In genomic region chr9:136847827-136848392, GRCh38 we compare ENCODE assay signal across 8 cellular contexts. TPM values are rescaled to one million over a fixed set of nuclear protein-coding genes. Genes with fewer than 3 reads are reported as not detected.
A peak's percentile ranks its signal among the peaks of the same experiment; 100 is the strongest.
DNase-seq lines count a peak whose midpoint lies in the region; ATAC-seq and TF ChIP-seq lines count a peak whose summit lies in the region.

No MANE protein-coding gene starts in this region.

- H3K18ac ChIP-seq in H9 (ENCODE audit: insufficient read length, low read depth, low read length) (no peak overlapping the region), mesendoderm (ENCODE audit: low read length) (peak overlapping the region; percentile 85)

- H2AFZ ChIP-seq in H9 (ENCODE audit: low read length) = no peak overlapping the region

- peak overlapping the region; percentile 91 to 93 for H3K4me3 Mint-ChIP-seq in H9

- peaks cover 7% of the 10 kb centered on the region for H3K4me1 ChIP-seq in BE2C
- H3K4me1 ChIP-seq in H9 (ENCODE audit: insufficient read depth, low read length) = no peaks in the 10 kb centered on the region
- no peaks in the 10 kb centered on the region for H3K4me1 ChIP-seq in mesendoderm (ENCODE audit: control insufficient read depth, low read depth, low read length)

- H3K27ac ChIP-seq in H9 (ENCODE audit: insufficient read length, low read depth, low read length) (no peak overlapping the region), mesendoderm (ENCODE audit: low read depth, low read length) (peak overlapping the region; percentile 69)

- H3K27ac Mint-ChIP-seq in H9 = peak overlapping the region in 2 of 3 experiments; percentile 83 to 94; a peak in 4 of 7 replicates

- H3K36me3 ChIP-seq in BE2C (peaks cover 10% of the 10 kb centered on the region), mesendoderm (ENCODE audit: control insufficient read depth, insufficient read depth, low read length) (no peaks in the 10 kb centered on the region)

- WGBS in H9 (ENCODE audit: extremely low coverage, insufficient read length, low lambda C conversion rate) = no CpG with 5 or more reads among the region's 48 CpGs
- no CpG with 5 or more reads among the region's 48 CpGs for WGBS in mesendoderm (ENCODE audit: extremely low coverage, insufficient coverage, low lambda C conversion rate)

- H2BK15ac ChIP-seq in H9 (ENCODE audit: low read depth, low read length) (no peak overlapping the region), mesendoderm (replicated peaks; ENCODE audit: low read depth) (no peak overlapping the region)

- H3K56ac ChIP-seq in H9 (ENCODE audit: insufficient read length, low read depth, low read length) (no peak overlapping the region), mesendoderm (ENCODE audit: low read length) (peak overlapping the region; percentile 99)

- H2AK5ac ChIP-seq in H9 (ENCODE audit: insufficient read length, low read length) (no peak overlapping the region), mesendoderm (ENCODE audit: low read length) (peak overlapping the region; percentile 91)

- H3K79me1 ChIP-seq in H9 (ENCODE audit: insufficient read depth, low read depth, low read length, poor library complexity, severe bottlenecking) (no peaks in the 10 kb centered on the region), mesendoderm (ENCODE audit: low read length) (no peaks in the 10 kb centered on the region)

- H3K4me1 Mint-ChIP-seq in H9 = peaks cover 2 to 9% of the 10 kb centered on the region in 2 experiments; a peak in 3 of 4 replicates

- H3K4ac ChIP-seq in H9 (ENCODE audit: low read depth, low read length) = no peak overlapping the region
- peak overlapping the region; percentile 85 for H3K4ac ChIP-seq in mesendoderm (ENCODE audit: low read depth, low read length)

- peak overlapping the region; percentile 70 for H3K4me3 ChIP-seq in BE2C (ENCODE audit: low read depth, low read length)
- H3K4me3 ChIP-seq in mesendoderm (ENCODE audit: low read length) = peak overlapping the region; percentile 77

- H4K5ac ChIP-seq in H9 (ENCODE audit: insufficient read length, low read depth, low read length) (no peak overlapping the region), mesendoderm (ENCODE audit: low read length) (no peak overlapping the region)

- no peak overlapping the region for H4K91ac ChIP-seq in H9 (ENCODE audit: insufficient read length, low read depth, low read length)

- H2BK12ac ChIP-seq in H9 (ENCODE audit: insufficient read length, low read depth, low read length) = no peak overlapping the region

- no peak for TF ChIP-seq CTCF in BE2C (IDR thresholded peaks at IDR 0.05; ENCODE audit: low read depth, low read length)
- no peak for TF ChIP-seq CTCF in H9 (conservative IDR thresholded peaks at IDR 0.05)

- no peaks in the 10 kb centered on the region for H3K9me3 Mint-ChIP-seq in H9

- H3K23me2 ChIP-seq in H9 (ENCODE audit: insufficient read length, low read depth, low read length, poor library complexity, severe bottlenecking) = peaks cover 8% of the 10 kb centered on the region

- peak overlapping the region; percentile 49 for H3K9ac ChIP-seq in H9 (ENCODE audit: extremely low read depth, insufficient read length, low read length)
- peak overlapping the region; percentile 82 for H3K9ac ChIP-seq in mesendoderm (ENCODE audit: low read length)

- H3T11ph ChIP-seq in H9 (ENCODE audit: low read length) = no peak overlapping the region

- no peaks in the 10 kb centered on the region for H3K9me3 ChIP-seq in BE2C
- no peaks in the 10 kb centered on the region for H3K9me3 ChIP-seq in H9 (ENCODE audit: control insufficient read depth, low read depth, low read length)

- no peak overlapping the region for H2BK20ac ChIP-seq in H9 (ENCODE audit: low read depth, low read length, poor library complexity, severe bottlenecking)

- H3K79me2 ChIP-seq in H9 (ENCODE audit: insufficient read depth, low read length) = no peaks in the 10 kb centered on the region
- H3K79me2 ChIP-seq in mesendoderm (ENCODE audit: control insufficient read depth, insufficient read depth, low read length) = no peaks in the 10 kb centered on the region

- no peak overlapping the region for H4K8ac ChIP-seq in H9 (replicated peaks; ENCODE audit: insufficient read length, low read depth, low read length)
- H4K8ac ChIP-seq in mesendoderm (ENCODE audit: low read depth, low read length) = no peak overlapping the region

- no peak for ATAC-seq in HG02840 (IDR thresholded peaks at IDR 0.05; ENCODE audit: low FRiP score, unreplicated experiment)

- H4K20me1 ChIP-seq in H9 (ENCODE audit: control insufficient read depth, insufficient read depth, insufficient read length) = no peaks in the 10 kb centered on the region

- H2BK5ac ChIP-seq in H9 (ENCODE audit: insufficient read length, low read length) (no peak overlapping the region), mesendoderm (ENCODE audit: low read length) (peak overlapping the region; percentile 1)

- H3K14ac ChIP-seq in H9 (ENCODE audit: insufficient read depth, low read length) = peak overlapping the region; percentile 25; the same call in 1 of the 2 replicates

- no peaks in the 10 kb centered on the region for H3K27me3 ChIP-seq in BE2C
- no peaks in the 10 kb centered on the region for H3K27me3 ChIP-seq in H9 (ENCODE audit: insufficient read depth, low read length)
- H3K27me3 ChIP-seq in mesendoderm (ENCODE audit: insufficient read depth, low read length, poor library complexity) = no peaks in the 10 kb centered on the region

- peaks cover 0 to 12% (median 10%) of the 10 kb centered on the region in 3 experiments; a peak in 4 of 7 replicates for H3K36me3 Mint-ChIP-seq in H9 (ENCODE audit: insufficient read depth in 1 of 3, low read depth in 3 of 3)

- no peak overlapping the region for H3K23ac ChIP-seq in H9 (ENCODE audit: insufficient read length, low read depth, low read length)
- peak overlapping the region; percentile 17 for H3K23ac ChIP-seq in mesendoderm (ENCODE audit: low read length)

- peak; percentile 89 for DNase-seq in BE2C
- DNase-seq in H9 = peak; percentile 84
- peak; percentile 88 for DNase-seq in NCI-H69 (lab: John Stamatoyannopoulos, UW)
- DNase-seq in activated CD4-positive, alpha-beta T cell treated with anti-CD3 and anti-CD28 coated beads, Interleukin-2, amount 50 U/mL, for 48 hours = peak; percentile 90 to 93
- DNase-seq in ecto neural progenitor cell (ENCODE audit: low spot score) = peak; percentile 89
- peak; percentile 91 for DNase-seq in mesendoderm
- peak; percentile 80 to 83 for DNase-seq in stimulated activated CD8-positive, alpha-beta memory T cell treated with anti-CD3 and anti-CD28 coated beads, Interleukin-2, amount 100 ng/mL, for 48 hours (ENCODE audit: low read depth in 2 of 2)

- H3K27me3 Mint-ChIP-seq in H9 (ENCODE audit: low read depth) = peaks cover 2% of the 10 kb centered on the region

- no peak overlapping the region for H2BK120ac ChIP-seq in H9 (ENCODE audit: low read depth, low read length, poor library complexity, severe bottlenecking)
- H2BK120ac ChIP-seq in mesendoderm (ENCODE audit: low read depth, low read length) = no peak overlapping the region

- H3K4me2 ChIP-seq in H9 (ENCODE audit: insufficient read depth, insufficient read length, low read length) (peak overlapping the region; percentile 78), mesendoderm (ENCODE audit: low read length) (peak overlapping the region; percentile 90)

RNA-seq across cellular contexts. Expression of gene PHPT1, which starts 1.3 kb away (rescaled TPM):
- polyA plus RNA-seq in BE2C (2012; ENCODE audit: insufficient read depth, insufficient read length, low read depth) = 544 TPM
- 161 and 175 TPM in 2 replicates for total RNA-seq in H9 (2021)
- polyA plus RNA-seq in mesendoderm (2013, experiment 1 of 2) = 89.8 TPM
- polyA plus RNA-seq in mesendoderm (2013, experiment 2 of 2) = 87.7 TPM

RNA-seq across cellular contexts. Expression of gene MAMDC4, which starts 4.2 kb away (rescaled TPM):
- 4.4 TPM for polyA plus RNA-seq in BE2C (2012; ENCODE audit: insufficient read depth, insufficient read length, low read depth)
- 6.9 and 9.2 TPM in 2 replicates for total RNA-seq in H9 (2021)
- polyA plus RNA-seq in mesendoderm (2013, experiment 1 of 2) = 2.3 TPM
- 1.9 TPM for polyA plus RNA-seq in mesendoderm (2013, experiment 2 of 2)

RNA-seq across cellular contexts. Expression of gene AJM1, which starts 5.6 kb away (rescaled TPM):
- 37.9 TPM for polyA plus RNA-seq in BE2C (2012; ENCODE audit: insufficient read depth, insufficient read length, low read depth)
- total RNA-seq in H9 (2021) = 1.8 and 2.3 TPM in 2 replicates
- 0.41 TPM for polyA plus RNA-seq in mesendoderm (2013, experiment 1 of 2)
- 0.34 TPM for polyA plus RNA-seq in mesendoderm (2013, experiment 2 of 2)

RNA-seq across cellular contexts. Expression of gene EDF1, which starts 18.2 kb away (rescaled TPM):
- polyA plus RNA-seq in BE2C (2012; ENCODE audit: insufficient read depth, insufficient read length, low read depth) = 1,797 TPM
- 318 and 328 TPM in 2 replicates for total RNA-seq in H9 (2021)
- polyA plus RNA-seq in mesendoderm (2013, experiment 1 of 2) = 332 TPM
- polyA plus RNA-seq in mesendoderm (2013, experiment 2 of 2) = 344 TPM

RNA-seq across cellular contexts. Expression of gene TRAF2, which starts 38.4 kb away (rescaled TPM):
- polyA plus RNA-seq in BE2C (2012; ENCODE audit: insufficient read depth, insufficient read length, low read depth) = 26.8 TPM
- 48.8 and 49.2 TPM in 2 replicates for total RNA-seq in H9 (2021)
- polyA plus RNA-seq in mesendoderm (2013, experiment 1 of 2) = 16.3 TPM
- polyA plus RNA-seq in mesendoderm (2013, experiment 2 of 2) = 16.3 TPM
